Comparison of ENCODE assay signal across 8 cellular contexts in the genomic region with DNA sequence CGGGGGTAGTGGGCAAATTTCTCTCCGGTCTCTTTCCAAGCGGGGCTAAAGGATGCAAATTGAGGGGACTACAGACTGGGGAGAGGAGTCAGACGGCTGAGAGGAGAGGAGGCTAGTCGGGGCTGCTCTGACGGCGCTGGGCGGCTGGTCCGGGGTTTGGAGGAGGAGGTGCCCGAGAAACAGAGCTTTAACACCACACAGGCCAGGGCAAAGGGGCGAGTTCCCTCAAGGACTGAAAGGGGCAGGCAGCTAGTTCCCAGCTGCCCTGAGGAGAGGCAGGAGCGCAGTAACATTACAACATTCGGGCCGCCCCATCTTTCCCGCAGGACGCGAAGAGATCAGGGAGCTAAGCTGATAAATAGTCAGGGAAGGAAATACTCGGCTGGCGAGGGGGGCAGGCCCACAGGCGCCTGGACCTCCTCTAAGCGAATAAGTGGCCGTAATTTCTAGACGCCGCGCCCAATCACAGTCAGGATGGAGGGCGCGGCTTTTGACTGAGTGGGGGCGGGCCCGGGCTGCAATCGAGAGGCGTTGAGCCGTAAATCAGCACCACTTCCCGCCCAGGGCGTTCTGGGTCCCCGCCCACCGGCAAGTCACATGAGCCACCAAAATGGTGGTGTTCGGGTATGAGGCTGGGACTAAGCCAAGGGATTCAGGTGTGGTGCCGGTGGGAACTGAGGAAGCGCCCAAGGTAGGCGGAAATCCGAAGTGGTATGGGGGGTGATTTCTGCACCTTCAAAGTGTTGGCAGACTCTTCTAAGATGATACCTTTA. TPM values are rescaled to one million over a fixed set of nuclear protein-coding genes. Genes with fewer than 3 reads are reported as not detected.
A peak's percentile ranks its signal among the peaks of the same experiment; 100 is the strongest.
DNase-seq lines count a peak whose midpoint lies in the region; ATAC-seq and TF ChIP-seq lines count a peak whose summit lies in the region.

A gene (plus strand): TSS at position 596 of the 773 bp plus-strand sequence. CDS start 15 bp downstream, at position 611.

- peak within 1 kb of the TSS; percentile 88 for H3K27ac Mint-ChIP-seq in activated T-helper 2 cell treated with anti-CD3 and anti-CD28 coated beads, Interferon-gamma antibody, Interleukin-2, Interleukin-4, amounts not matched to agents 10 μg/mL and 5 μg/mL and 100 μg/mL, durations not matched to agents 14 hours and 24 hours and 36 hours
- peak within 1 kb of the TSS; percentile 82 to 91 for H3K27ac Mint-ChIP-seq in natural killer cell treated with Interleukin-12 subunit alpha and Interleukin-12 subunit beta and Interleukin-15 and Interleukin-18, amount 100 ng/mL, for 72 hours

- intact Hi-C loops in activated T-helper 2 cell treated with anti-CD3 and anti-CD28 coated beads, Interferon-gamma antibody, Interleukin-2, Interleukin-4, amounts not matched to agents 10 μg/mL and 5 μg/mL and 100 μg/mL, durations not matched to agents 14 hours and 24 hours and 36 hours (cut with micrococcal nuclease) = loop anchor here (1.0 to 10.0 kb wide), 9 partner anchors 19 to 1177 kb away; a partner anchor contains a TSS

- H3K36me3 ChIP-seq in RWPE2 (ENCODE audit: low read depth) = peaks cover 23% of the 10 kb centered on the region

- TF ChIP-seq CTCF in RWPE2 (IDR thresholded peaks at IDR 0.05; ENCODE audit: poor library complexity, severe bottlenecking) (no peak), fibroblast of mammary gland (conservative IDR thresholded peaks at IDR 0.05; ENCODE audit: control insufficient read depth, insufficient read depth, low read depth, low read length) (no peak)

- H3K9me3 Mint-ChIP-seq in activated T-helper 2 cell treated with anti-CD3 and anti-CD28 coated beads, Interferon-gamma antibody, Interleukin-2, Interleukin-4, amounts not matched to agents 10 μg/mL and 5 μg/mL and 100 μg/mL, durations not matched to agents 14 hours and 24 hours and 36 hours = no peaks in the 10 kb centered on the region
- H3K9me3 Mint-ChIP-seq in natural killer cell treated with Interleukin-12 subunit alpha and Interleukin-12 subunit beta and Interleukin-15 and Interleukin-18, amount 100 ng/mL, for 72 hours = no peaks in the 10 kb centered on the region

- peaks cover 10% of the 10 kb centered on the region for H3K4me1 ChIP-seq in RWPE2 (ENCODE audit: insufficient read depth, poor library complexity, severe bottlenecking)

- no peaks in the 10 kb centered on the region for H3K27me3 ChIP-seq in RWPE2 (ENCODE audit: insufficient read depth, poor library complexity, severe bottlenecking)

- H3K27me3 Mint-ChIP-seq in activated T-helper 2 cell treated with anti-CD3 and anti-CD28 coated beads, Interferon-gamma antibody, Interleukin-2, Interleukin-4, amounts not matched to agents 10 μg/mL and 5 μg/mL and 100 μg/mL, durations not matched to agents 14 hours and 24 hours and 36 hours (ENCODE audit: low read depth) = peaks cover 2% of the 10 kb centered on the region
- peaks cover 2 to 15% of the 10 kb centered on the region in 2 donors for H3K27me3 Mint-ChIP-seq in natural killer cell treated with Interleukin-12 subunit alpha and Interleukin-12 subunit beta and Interleukin-15 and Interleukin-18, amount 100 ng/mL, for 72 hours

- peaks cover 24% of the 10 kb centered on the region for H3K36me3 Mint-ChIP-seq in activated T-helper 2 cell treated with anti-CD3 and anti-CD28 coated beads, Interferon-gamma antibody, Interleukin-2, Interleukin-4, amounts not matched to agents 10 μg/mL and 5 μg/mL and 100 μg/mL, durations not matched to agents 14 hours and 24 hours and 36 hours (ENCODE audit: low read depth)
- no peaks in the 10 kb centered on the region for H3K36me3 Mint-ChIP-seq in natural killer cell treated with Interleukin-12 subunit alpha and Interleukin-12 subunit beta and Interleukin-15 and Interleukin-18, amount 100 ng/mL, for 72 hours

- H3K4me3 Mint-ChIP-seq in activated T-helper 2 cell treated with anti-CD3 and anti-CD28 coated beads, Interferon-gamma antibody, Interleukin-2, Interleukin-4, amounts not matched to agents 10 μg/mL and 5 μg/mL and 100 μg/mL, durations not matched to agents 14 hours and 24 hours and 36 hours (ENCODE audit: low read depth) = peak within 1 kb of the TSS; percentile 89
- H3K4me3 Mint-ChIP-seq in natural killer cell treated with Interleukin-12 subunit alpha and Interleukin-12 subunit beta and Interleukin-15 and Interleukin-18, amount 100 ng/mL, for 72 hours = peak within 1 kb of the TSS; percentile 97

- peak; percentile 98 for ATAC-seq in RWPE2 (ENCODE audit: low read depth)
- ATAC-seq in natural killer cell treated with Interleukin-12 subunit alpha and Interleukin-12 subunit beta and Interleukin-15 and Interleukin-18, amount 100 ng/mL, for 72 hours = peak; percentile 99 to 100
- ATAC-seq in stimulated activated naive CD8-positive, alpha-beta T cell treated with anti-CD3 and anti-CD28 coated beads, Interleukin-15, Interleukin-2, amounts not matched to agents 100 U/mL and 50 U/mL, for 24 hours = peak; percentile 100

- no peaks in the 10 kb centered on the region for H3K9me3 ChIP-seq in RWPE2 (ENCODE audit: severe bottlenecking)

- H3K4me3 ChIP-seq in RWPE2 (ENCODE audit: severe bottlenecking) = peak within 1 kb of the TSS; percentile 61
- H3K4me3 ChIP-seq in fibroblast of mammary gland (ENCODE audit: control insufficient read depth, low read depth, low read length) = peak within 1 kb of the TSS; percentile 86

- H3K4me1 Mint-ChIP-seq in activated T-helper 2 cell treated with anti-CD3 and anti-CD28 coated beads, Interferon-gamma antibody, Interleukin-2, Interleukin-4, amounts not matched to agents 10 μg/mL and 5 μg/mL and 100 μg/mL, durations not matched to agents 14 hours and 24 hours and 36 hours (ENCODE audit: low read depth) = peaks cover 38% of the 10 kb centered on the region
- H3K4me1 Mint-ChIP-seq in natural killer cell treated with Interleukin-12 subunit alpha and Interleukin-12 subunit beta and Interleukin-15 and Interleukin-18, amount 100 ng/mL, for 72 hours (ENCODE audit: low read depth in 2 of 2) = peaks cover 17 to 18% of the 10 kb centered on the region in 2 donors

- DNase-seq in EH (ENCODE audit: low read depth) = peak; percentile 98
- peak; percentile 95 for DNase-seq in H4 (ENCODE audit: low spot score)
- peak; percentile 97 for DNase-seq in LoVo (ENCODE audit: low spot score)
- DNase-seq in RWPE2 (ENCODE audit: low spot score) = peak; percentile 97
- peak; percentile 95 for DNase-seq in activated T-helper 2 cell treated with anti-CD3 and anti-CD28 coated beads, Interferon-gamma antibody, Interleukin-2, Interleukin-4, amounts not matched to agents 10 μg/mL and 5 μg/mL and 100 μg/mL, durations not matched to agents 14 hours and 24 hours and 36 hours (ENCODE audit: low spot score)
- DNase-seq in fibroblast of mammary gland (ENCODE audit: low read depth) = peak; percentile 93
- DNase-seq in natural killer cell treated with Interleukin-12 subunit alpha and Interleukin-12 subunit beta and Interleukin-15 and Interleukin-18, amount 100 ng/mL, for 72 hours (ENCODE audit: low spot score) = peak; percentile 98
- peak; percentile 97 for DNase-seq in stimulated activated naive CD8-positive, alpha-beta T cell treated with anti-CD3 and anti-CD28 coated beads, Interleukin-15, Interleukin-2, amounts not matched to agents 100 U/mL and 50 U/mL, for 24 hours

- H3K27ac ChIP-seq in RWPE2 (ENCODE audit: poor library complexity, severe bottlenecking) = peak within 1 kb of the TSS; percentile 38

RNA-seq across cellular contexts. Expression of the gene that starts here (rescaled TPM):
- total RNA-seq in H4 (2014; rRNA removed; shearing (Covaris generic)) = 93.5 and 94.3 TPM in 2 replicates
- 63.8 and 66.5 TPM in 2 replicates for total RNA-seq in activated T-helper 2 cell treated with anti-CD3 and anti-CD28 coated beads, Interferon-gamma antibody, Interleukin-2, Interleukin-4, amounts not matched to agents 10 μg/mL and 5 μg/mL and 100 μg/mL, durations not matched to agents 14 hours and 24 hours and 36 hours
- total RNA-seq in natural killer cell treated with Interleukin-12 subunit alpha and Interleukin-12 subunit beta and Interleukin-15 and Interleukin-18, amount 100 ng/mL, for 72 hours = 10 to 100 TPM; 43.0 to 43.9 TPM

Comparison
In these comparisons a context has a peak if more than half of its experiments do, and no peak if none do; other contexts are left out.
1. Peak in every context shown above with its lines: DNase-seq, ATAC-seq, H3K4me3 ChIP-seq and H3K27ac ChIP-seq.